ENCODE assay signal across 12 cellular contexts in genomic region chr7:76071316-76072242, GRCh38. TPM values are rescaled to one million over a fixed set of nuclear protein-coding genes. Genes with fewer than 3 reads are reported as not detected.
DNase-seq lines count a peak whose midpoint lies in the region; ATAC-seq and TF ChIP-seq lines count a peak whose summit lies in the region.
"Had no signal": no experiment of that assay in that cellular context is flagged by ENCODE, and none has a peak within 500 bp of the region (broad histone marks: within the 10 kb centered on the region; RNA-seq: fewer than 3 reads in every experiment).

No MANE protein-coding gene starts in this region.

- peaks cover 23% of the 10 kb centered on the region for H3F3A ChIP-seq in GM23248 (ENCODE audit: insufficient read depth)

- DNase-seq in NB4 (ENCODE audit: low read depth) (peak; percentile 4), fibroblast of lung (ENCODE audit: low read depth in 2 of 2) (peak in 1 of 2 donors; percentile 80), mesenchymal stem cell (peak; percentile 48), NCI-H2107 (lab: John Stamatoyannopoulos, UW) (no peak), GM23248 (no peak), NCI-H1930 (lab: John Stamatoyannopoulos, UW) (no peak), caudate nucleus (lab: John Stamatoyannopoulos, UW) (no peak)
- no peak for DNase-seq in stimulated activated effector memory CD8-positive, alpha-beta T cell treated with anti-CD3 and anti-CD28 coated beads, Interleukin-12 subunit alpha, Interleukin-12 subunit beta, amount 100 ng/mL, for 72 hours (ENCODE audit: low spot score in 2 of 2)
- DNase-seq: activated CD4-positive, CD25-positive, alpha-beta regulatory T cell; activated naive CD4-positive, alpha-beta T cell treated with anti-CD3 and anti-CD28 coated beads for 36 hours had no signal

- no peaks in the 10 kb centered on the region for H3K4me1 Mint-ChIP-seq in stimulated activated effector memory CD8-positive, alpha-beta T cell treated with anti-CD3 and anti-CD28 coated beads, Interleukin-12 subunit alpha, Interleukin-12 subunit beta, amount 100 ng/mL, for 72 hours

- H3K9me2 ChIP-seq in GM23248 (ENCODE audit: insufficient read depth): no peaks in the 10 kb centered on the region

- peak overlapping the region; percentile 48 for H3K27ac Mint-ChIP-seq in stimulated activated effector memory CD8-positive, alpha-beta T cell treated with anti-CD3 and anti-CD28 coated beads, Interleukin-12 subunit alpha, Interleukin-12 subunit beta, amount 100 ng/mL, for 72 hours
- H3K27ac Mint-ChIP-seq: activated naive CD4-positive, alpha-beta T cell treated with anti-CD3 and anti-CD28 coated beads for 36 hours had no signal

- TF ChIP-seq POLR2A in NB4 (IDR thresholded peaks at IDR 0.05; ENCODE audit: extremely low read depth, insufficient read length): no peak

- in situ Hi-C loops in GM23248 (cut with MboI): no loop called here

- H3K9me3 Mint-ChIP-seq in stimulated activated effector memory CD8-positive, alpha-beta T cell treated with anti-CD3 and anti-CD28 coated beads, Interleukin-12 subunit alpha, Interleukin-12 subunit beta, amount 100 ng/mL, for 72 hours: no peaks in the 10 kb centered on the region
- H3K9me3 Mint-ChIP-seq: activated naive CD4-positive, alpha-beta T cell treated with anti-CD3 and anti-CD28 coated beads for 36 hours had no signal

- no peaks in the 10 kb centered on the region for H4K20me1 ChIP-seq in fibroblast of lung (ENCODE audit: control insufficient read depth, extremely low read depth, insufficient read depth, low read length)
- H4K20me1 ChIP-seq in GM23248 (ENCODE audit: insufficient read depth): no peaks in the 10 kb centered on the region

- H2AFZ ChIP-seq in fibroblast of lung (ENCODE audit: low read length): peak overlapping the region; percentile 49
- H2AFZ ChIP-seq in mesenchymal stem cell (ENCODE audit: low read depth, low read length): peak overlapping the region; percentile 19
- H2AFZ ChIP-seq in GM23248: no peak overlapping the region
- H2AFZ ChIP-seq: parathyroid adenoma had no signal

- H3K27me3 ChIP-seq in fibroblast of lung (ENCODE audit: control insufficient read depth, insufficient read depth, low read length) (no peaks in the 10 kb centered on the region), mesenchymal stem cell (ENCODE audit: control insufficient read depth in 1 of 2, insufficient read depth in 1 of 2, low read length in 2 of 2) (no peaks in the 10 kb centered on the region), GM23248 (replicated peaks; ENCODE audit: insufficient read depth) (no peaks in the 10 kb centered on the region)

- no peaks in the 10 kb centered on the region for H3K79me1 ChIP-seq in mesenchymal stem cell (replicated peaks; ENCODE audit: low read length, poor library complexity, severe bottlenecking)

- no peak overlapping the region for H3K4me3 Mint-ChIP-seq in stimulated activated effector memory CD8-positive, alpha-beta T cell treated with anti-CD3 and anti-CD28 coated beads, Interleukin-12 subunit alpha, Interleukin-12 subunit beta, amount 100 ng/mL, for 72 hours
- H3K4me3 Mint-ChIP-seq: activated naive CD4-positive, alpha-beta T cell treated with anti-CD3 and anti-CD28 coated beads for 36 hours had no signal

- H3K4me2 ChIP-seq in fibroblast of lung (ENCODE audit: extremely low read depth, insufficient read depth, low read length) (no peak overlapping the region), mesenchymal stem cell (ENCODE audit: low read length, poor library complexity, severe bottlenecking) (no peak overlapping the region), GM23248 (ENCODE audit: unreplicated experiment) (no peak overlapping the region)

- no peak overlapping the region for H3K14ac ChIP-seq in mesenchymal stem cell (ENCODE audit: low read length in 2 of 2)

- peak overlapping the region; percentile 92 for H4K8ac ChIP-seq in mesenchymal stem cell (ENCODE audit: low read length)

- H2AK5ac ChIP-seq in mesenchymal stem cell (ENCODE audit: low read length, severe bottlenecking): no peak overlapping the region

- peak overlapping the region; percentile 22 to 94 for H3K4ac ChIP-seq in mesenchymal stem cell (ENCODE audit: low read depth in 1 of 2, low read length in 2 of 2)

- peak overlapping the region in 1 of 2 experiments; percentile 74 for H3K23ac ChIP-seq in mesenchymal stem cell (ENCODE audit: low read length in 2 of 2)

- peak overlapping the region; percentile 61 to 83 for H3K18ac ChIP-seq in mesenchymal stem cell (ENCODE audit: low read depth in 1 of 2, low read length in 2 of 2)

- peak overlapping the region; percentile 89 for H4K91ac ChIP-seq in mesenchymal stem cell (ENCODE audit: low read length)

- peak overlapping the region; percentile 71 for H2BK15ac ChIP-seq in mesenchymal stem cell (ENCODE audit: low read depth, poor library complexity, severe bottlenecking)

- H3K9ac ChIP-seq in fibroblast of lung (ENCODE audit: insufficient read depth, low read length) (peak overlapping the region; percentile 16), mesenchymal stem cell (ENCODE audit: low read length) (peak overlapping the region; percentile 43), GM23248 (no peak overlapping the region)
- H3K9ac ChIP-seq: parathyroid adenoma had no signal

- no peak for TF ChIP-seq CTCF in NB4 (IDR thresholded peaks at IDR 0.05; ENCODE audit: low read depth, low read length)
- TF ChIP-seq CTCF in fibroblast of lung (conservative IDR thresholded peaks at IDR 0.05 in 1 of 2, IDR thresholded peaks at IDR 0.05 in 1 of 2; ENCODE audit: low read depth in 1 of 2, low read length in 2 of 2): peak in 1 of 2 donors; percentile 2

- ATAC-seq in stimulated activated effector memory CD8-positive, alpha-beta T cell treated with anti-CD3 and anti-CD28 coated beads, Interleukin-12 subunit alpha, Interleukin-12 subunit beta, amount 100 ng/mL, for 72 hours: no peak

- H3K4me3 ChIP-seq in NB4 (ENCODE audit: low read depth, low read length) (no peak overlapping the region), fibroblast of lung (replicated peaks in 1 of 4; ENCODE audit: control extremely low read depth in 1 of 4, insufficient read depth in 1 of 4, low read depth in 3 of 4, low read length in 4 of 4) (no peak overlapping the region), mesenchymal stem cell (ENCODE audit: insufficient read depth in 1 of 2, low read depth in 1 of 2, low read length in 2 of 2) (no peak overlapping the region), GM23248 (no peak overlapping the region)

- H2BK120ac ChIP-seq in mesenchymal stem cell (ENCODE audit: low read depth, low read length): peak overlapping the region; percentile 23

- no peaks in the 10 kb centered on the region for H3K79me2 ChIP-seq in fibroblast of lung (ENCODE audit: control insufficient read depth, insufficient read depth, low read length)
- no peaks in the 10 kb centered on the region for H3K79me2 ChIP-seq in GM23248 (ENCODE audit: insufficient read depth)
- H3K79me2 ChIP-seq: parathyroid adenoma had no signal

- peak overlapping the region; percentile 20 for H3K27ac ChIP-seq in fibroblast of lung (ENCODE audit: insufficient read depth, low read length)
- no peak overlapping the region for H3K27ac ChIP-seq in mesenchymal stem cell (ENCODE audit: low read length, poor library complexity, severe bottlenecking)
- no peak overlapping the region for H3K27ac ChIP-seq in GM23248
- no peak overlapping the region for H3K27ac ChIP-seq in caudate nucleus (ENCODE audit: low read depth, low read length)
- H3K27ac ChIP-seq: C4-2B, parathyroid adenoma had no signal

- H2BK12ac ChIP-seq in mesenchymal stem cell (ENCODE audit: low read length in 2 of 2): peak overlapping the region; percentile 30 to 79

- 87% methylated on average over 47 of the region's 47 CpGs for WGBS in mesenchymal stem cell
- WGBS in GM23248 (ENCODE audit: low coverage in 1 of 2, low lambda C conversion rate in 2 of 2, missing lambda C conversion rate in 2 of 2), 2 experiments: 91 to 93% methylated on average over 27 to 47 of the region's 47 CpGs

- H3K4me1 ChIP-seq in fibroblast of lung (ENCODE audit: control insufficient read depth, extremely low read depth, insufficient read depth, low read length) (peaks cover 2% of the 10 kb centered on the region), mesenchymal stem cell (ENCODE audit: control insufficient read depth, insufficient read depth, low read depth, low read length) (peaks cover 9% of the 10 kb centered on the region), GM23248 (ENCODE audit: insufficient read depth) (peaks cover 7% of the 10 kb centered on the region)
- H3K4me1 ChIP-seq: parathyroid adenoma had no signal

- no peak overlapping the region for H2BK5ac ChIP-seq in mesenchymal stem cell (ENCODE audit: low read depth, low read length, poor library complexity, severe bottlenecking)

- peaks cover 5% of the 10 kb centered on the region for H3K36me3 ChIP-seq in fibroblast of lung (ENCODE audit: control insufficient read depth, insufficient read depth, low read length)
- peaks cover 12 to 24% of the 10 kb centered on the region in 2 experiments for H3K36me3 ChIP-seq in mesenchymal stem cell (ENCODE audit: control insufficient read depth in 1 of 2, insufficient read depth in 2 of 2, low read depth in 1 of 2, low read length in 2 of 2)
- H3K36me3 ChIP-seq in GM23248 (ENCODE audit: low read depth): no peaks in the 10 kb centered on the region

- H3K9me3 ChIP-seq in fibroblast of lung (ENCODE audit: control insufficient read depth, insufficient read depth, low read depth, low read length) (no peaks in the 10 kb centered on the region), mesenchymal stem cell (ENCODE audit: control insufficient read depth, low read length) (no peaks in the 10 kb centered on the region), GM23248 (ENCODE audit: low read depth) (no peaks in the 10 kb centered on the region)

- H3K36me3 Mint-ChIP-seq in stimulated activated effector memory CD8-positive, alpha-beta T cell treated with anti-CD3 and anti-CD28 coated beads, Interleukin-12 subunit alpha, Interleukin-12 subunit beta, amount 100 ng/mL, for 72 hours: peaks cover 12% of the 10 kb centered on the region

RNA-seq across cellular contexts. Expression of gene MDH2, which starts 23.7 kb away (rescaled TPM):
- 29.5 and 49.4 TPM in 2 replicates for total RNA-seq in fibroblast of lung
- polyA plus RNA-seq in fibroblast of lung (90.7 and 131 TPM in 2 replicates), GM23248 (2016; fragmentation: Nextera tagmentation; extraction: Ambion mirVana) (227 and 250 TPM in 2 replicates)
- 155 and 206 TPM in 2 replicates for polyA plus RNA-seq in fibroblast of lung (2012)
- 313 and 535 TPM in 2 replicates for polyA minus RNA-seq in fibroblast of lung (ENCODE audit: low replicate concordance)
- polyA plus RNA-seq in mesenchymal stem cell (2013, experiment 1 of 2): 286 TPM
- 277 TPM for polyA plus RNA-seq in mesenchymal stem cell (2013, experiment 2 of 2)
- 71.7 and 72.4 TPM in 2 replicates for total RNA-seq in GM23248 (2014; rRNA removed; shearing (Covaris generic))

RNA-seq across cellular contexts. Expression of gene STYXL1, which starts 23.8 kb away (rescaled TPM):
- 49.0 and 49.3 TPM in 2 replicates for total RNA-seq in fibroblast of lung
- polyA plus RNA-seq in fibroblast of lung (49.8 and 61.2 TPM in 2 replicates), GM23248 (2016; fragmentation: Nextera tagmentation; extraction: Ambion mirVana) (51.8 and 54.7 TPM in 2 replicates)
- polyA plus RNA-seq in fibroblast of lung (2012): 34.7 and 41.7 TPM in 2 replicates
- polyA minus RNA-seq in fibroblast of lung (ENCODE audit: low replicate concordance): 35.4 and 48.1 TPM in 2 replicates
- 32.4 TPM for polyA plus RNA-seq in mesenchymal stem cell (2013, experiment 1 of 2)
- 29.5 TPM for polyA plus RNA-seq in mesenchymal stem cell (2013, experiment 2 of 2)
- total RNA-seq in GM23248 (2014; rRNA removed; shearing (Covaris generic)): 31.5 and 42.5 TPM in 2 replicates

Comparison
In these comparisons a context has a peak if more than half of its experiments do, and no peak if none do; other contexts are left out.
1. DNase-seq: peak in NB4 (single experiment) and mesenchymal stem cell (single experiment); none in stimulated activated effector memory CD8-positive, alpha-beta T cell treated with anti-CD3 and anti-CD28 coated beads, Interleukin-12 subunit alpha, Interleukin-12 subunit beta, amount 100 ng/mL, for 72 hours (0 of 2), NCI-H2107 (single experiment), GM23248 (single experiment), NCI-H1930 (0 of 2) and caudate nucleus (0 of 61).